In genomic region chr22:36469094-36469710, GRCh38 we compare ENCODE assay signal across 11 cellular contexts. TPM values are rescaled to one million over a fixed set of nuclear protein-coding genes. Genes with fewer than 3 reads are reported as not detected.
DNase-seq lines count a peak whose midpoint lies in the region; ATAC-seq and TF ChIP-seq lines count a peak whose summit lies in the region.
"Had no signal": no experiment of that assay in that cellular context is flagged by ENCODE, and none has a peak within 500 bp of the region (broad histone marks: within the 10 kb centered on the region; RNA-seq: fewer than 3 reads in every experiment).

No MANE protein-coding gene starts in this region.

- H3K27me3 ChIP-seq in colonic mucosa (no peaks in the 10 kb centered on the region), transverse colon (no peaks in the 10 kb centered on the region), tibial nerve (no peaks in the 10 kb centered on the region)

- no peaks in the 10 kb centered on the region for H3K36me3 ChIP-seq in colonic mucosa
- H3K36me3 ChIP-seq in transverse colon: peaks cover 0 to 7% (median 0%) of the 10 kb centered on the region in 4 donors
- H3K36me3 ChIP-seq in tibial nerve: peaks cover 1 to 65% (median 4%) of the 10 kb centered on the region in 3 donors

- WGBS in transverse colon (ENCODE audit: low coverage in 1 of 2), 2 donors: 70% methylated on average over 14 of the region's 14 CpGs; no CpG with 5 or more reads in 1 of the 2 donors
- WGBS in tibial nerve, 2 donors: 74 to 75% methylated on average over 14 of the region's 14 CpGs

- in situ Hi-C loops in transverse colon (cut with MboI; ENCODE audit: low pct_ligation_motif_present in 1 of 4, low pct_unique_long_range_greater_than_20kb in 1 of 4, low sequenced_read_pairs in 3 of 4): loop anchor here in 1 of 4 donors (10.0 kb wide), 1 partner anchor 164 kb away; no protein-coding TSS in a partner anchor

- H3K4me1 ChIP-seq in colonic mucosa: peaks cover 16% of the 10 kb centered on the region
- H3K4me1 ChIP-seq in transverse colon: peaks cover 23 to 62% (median 38%) of the 10 kb centered on the region in 4 donors
- H3K4me1 ChIP-seq in tibial nerve: peaks cover 0 to 66% (median 7%) of the 10 kb centered on the region in 4 donors

- DNase-seq in M059J (ENCODE audit: low read depth) (peak; percentile 58), colonic mucosa (no peak), mucosa of gallbladder (ENCODE audit: low spot score) (peak; percentile 41), transverse colon (no peak), tibial nerve (ENCODE audit: low spot score in 2 of 2) (no peak)
- no peak for DNase-seq in stimulated activated naive CD4-positive, alpha-beta T cell treated with Interleukin-2 at 50 U/mL for 16 hours (lab: John Stamatoyannopoulos, UW)
- DNase-seq: activated T-cell treated with anti-CD3 and anti-CD28 coated beads, Interleukin-2, amount 50 U/mL, for 48 hours; Caco-2; NCI-H2029 treated with DMSO at 0.1 percent for 48 hours had no signal

- TF ChIP-seq EP300 in transverse colon (IDR thresholded peaks at IDR 0.05; ENCODE audit: low read depth) (no peak), tibial nerve (IDR thresholded peaks at IDR 0.05) (no peak)

- H3K9me3 ChIP-seq in colonic mucosa (no peaks in the 10 kb centered on the region), transverse colon (no peaks in the 10 kb centered on the region), tibial nerve (no peaks in the 10 kb centered on the region)
- H3K9me3 ChIP-seq: Caco-2 had no signal

- TF ChIP-seq POLR2A in transverse colon (IDR thresholded peaks at IDR 0.05) (no peak), tibial nerve (IDR thresholded peaks at IDR 0.05) (no peak)

- TF ChIP-seq CTCF in colonic mucosa (IDR thresholded peaks at IDR 0.05): no peak
- no peak for TF ChIP-seq CTCF in transverse colon (IDR thresholded peaks at IDR 0.05)
- no peak for TF ChIP-seq CTCF in tibial nerve (IDR thresholded peaks at IDR 0.05)

- H3K27ac ChIP-seq in colonic mucosa: peak overlapping the region; percentile 19
- H3K27ac ChIP-seq in transverse colon: peak overlapping the region; percentile 98
- peak overlapping the region in 2 of 4 donors; percentile 27 to 70 for H3K27ac ChIP-seq in tibial nerve

- intact Hi-C loops in colonic mucosa (cut with DNase I): loop anchor here (2.0 kb wide), 1 partner anchor 164 kb away; no protein-coding TSS in a partner anchor
- intact Hi-C loops in transverse colon (cut with DNase I; ENCODE audit: low total_unique reads): loop anchor here (5.0 kb wide), 1 partner anchor 92 kb away; no protein-coding TSS in a partner anchor

- ATAC-seq in SK-N-SH treated with all-trans-retinoic acid at 6 μM for 48 hours: no peak

- H3K9ac ChIP-seq in colonic mucosa (ENCODE audit: low read depth in 2 of 2, low read length in 2 of 2): peak overlapping the region in 1 of 2 donors; percentile 68

- H3K4me3 ChIP-seq in colonic mucosa (no peak overlapping the region), transverse colon (no peak overlapping the region), tibial nerve (no peak overlapping the region)
- H3K4me3 ChIP-seq: lung had no signal

TF ChIP-seq in SK-N-SH treated with all-trans-retinoic acid at 6 μM for 48 hours, 23 proteins besides CTCF, POLR2A, EP300 and RAD21:
- TF ChIP-seq, protein P1, sequence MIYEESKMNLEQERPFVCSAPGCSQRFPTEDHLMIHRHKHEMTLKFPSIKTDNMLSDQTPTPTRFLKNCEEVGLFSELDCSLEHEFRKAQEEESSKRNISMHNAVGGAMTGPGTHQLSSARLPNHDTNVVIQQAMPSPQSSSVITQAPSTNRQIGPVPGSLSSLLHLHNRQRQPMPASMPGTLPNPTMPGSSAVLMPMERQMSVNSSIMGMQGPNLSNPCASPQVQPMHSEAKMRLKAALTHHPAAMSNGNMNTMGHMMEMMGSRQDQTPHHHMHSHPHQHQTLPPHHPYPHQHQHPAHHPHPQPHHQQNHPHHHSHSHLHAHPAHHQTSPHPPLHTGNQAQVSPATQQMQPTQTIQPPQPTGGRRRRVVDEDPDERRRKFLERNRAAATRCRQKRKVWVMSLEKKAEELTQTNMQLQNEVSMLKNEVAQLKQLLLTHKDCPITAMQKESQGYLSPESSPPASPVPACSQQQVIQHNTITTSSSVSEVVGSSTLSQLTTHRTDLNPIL (CRISPR knock-in tag; IDR thresholded peaks at IDR 0.05; ENCODE audit: low read depth): no peak
- no peak for TF ChIP-seq ESRRG (CRISPR knock-in tag; IDR thresholded peaks at IDR 0.05)

RNA-seq across cellular contexts. Expression of gene TXN2, which starts 12.2 kb away (rescaled TPM):
- total RNA-seq in M059J (2014; rRNA removed; shearing (Covaris generic)): 8.3 and 16.7 TPM in 2 replicates
- total RNA-seq in colonic mucosa (100 to 1,000 TPM; 101 to 142 TPM), mucosa of gallbladder (81.6 TPM), transverse colon (100 to 1,000 TPM in 1 of 4 donors, 10 to 100 TPM in 3; 68.5 to 317 (median 93.3) TPM), tibial nerve (10 to 100 TPM; 50.4 to 83.5 (median 68.0) TPM)

RNA-seq across cellular contexts. Expression of gene FOXRED2, which starts 37.6 kb away (rescaled TPM):
- total RNA-seq in M059J (2014; rRNA removed; shearing (Covaris generic)): 18.0 and 19.6 TPM in 2 replicates
- total RNA-seq in colonic mucosa (10 to 100 TPM in 1 of 2 donors, 1 to 10 TPM in 1; 3.6 to 14.3 TPM), mucosa of gallbladder (11.3 TPM), transverse colon (1 to 10 TPM in 2 of 4 donors, under 1 TPM in 2; 0.37 to 3.0 (median 1.5) TPM), tibial nerve (10 to 100 TPM in 3 of 4 donors, 1 to 10 TPM in 1; 3.1 to 13.7 (median 13.1) TPM)

RNA-seq across cellular contexts. Expression of gene EIF3D, which starts 59.8 kb away (rescaled TPM):
- total RNA-seq in M059J (2014; rRNA removed; shearing (Covaris generic)): 283 and 399 TPM in 2 replicates
- total RNA-seq in colonic mucosa (100 to 1,000 TPM; 148 to 160 TPM), mucosa of gallbladder (125 TPM), transverse colon (100 to 1,000 TPM in 3 of 4 donors, 10 to 100 TPM in 1; 69.6 to 217 (median 146) TPM), tibial nerve (100 to 1,000 TPM; 200 to 272 (median 238) TPM)

Comparison
In these comparisons a context has a peak if more than half of its experiments do, and no peak if none do; other contexts are left out.
1. DNase-seq: peak in M059J (single experiment) and mucosa of gallbladder (single experiment); none in colonic mucosa (single experiment), transverse colon (single experiment), tibial nerve (0 of 2) and stimulated activated naive CD4-positive, alpha-beta T cell treated with Interleukin-2 at 50 U/mL for 16 hours (single experiment).